ENCODE assay signal across 1 cellular context in the genomic region with DNA sequence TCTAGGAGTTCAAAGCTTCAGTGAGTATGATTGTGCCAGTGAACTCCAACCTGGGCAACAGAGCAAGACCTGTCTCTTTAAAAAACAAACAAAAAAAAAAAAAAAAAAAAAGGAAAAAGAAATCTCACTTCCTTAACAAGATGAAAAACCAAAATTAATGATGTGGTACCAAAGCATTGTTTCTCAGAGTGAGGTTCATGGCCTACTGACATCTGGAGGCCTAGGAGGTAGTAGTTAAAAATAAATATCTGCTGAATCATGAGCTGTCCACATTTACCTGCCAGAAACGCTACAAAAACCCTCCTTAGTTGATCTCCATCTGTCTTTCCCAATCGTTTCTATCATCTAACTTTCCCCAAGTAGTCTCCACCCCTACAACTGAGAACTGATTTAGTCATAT.
TF ChIP-seq lines count a peak whose summit lies in the region.

No MANE protein-coding gene starts in this region.

TF ChIP-seq in GM23338, 12 proteins besides CTCF, POLR2A, EP300 and RAD21 (continued from another document):
- TF ChIP-seq, protein P1, sequence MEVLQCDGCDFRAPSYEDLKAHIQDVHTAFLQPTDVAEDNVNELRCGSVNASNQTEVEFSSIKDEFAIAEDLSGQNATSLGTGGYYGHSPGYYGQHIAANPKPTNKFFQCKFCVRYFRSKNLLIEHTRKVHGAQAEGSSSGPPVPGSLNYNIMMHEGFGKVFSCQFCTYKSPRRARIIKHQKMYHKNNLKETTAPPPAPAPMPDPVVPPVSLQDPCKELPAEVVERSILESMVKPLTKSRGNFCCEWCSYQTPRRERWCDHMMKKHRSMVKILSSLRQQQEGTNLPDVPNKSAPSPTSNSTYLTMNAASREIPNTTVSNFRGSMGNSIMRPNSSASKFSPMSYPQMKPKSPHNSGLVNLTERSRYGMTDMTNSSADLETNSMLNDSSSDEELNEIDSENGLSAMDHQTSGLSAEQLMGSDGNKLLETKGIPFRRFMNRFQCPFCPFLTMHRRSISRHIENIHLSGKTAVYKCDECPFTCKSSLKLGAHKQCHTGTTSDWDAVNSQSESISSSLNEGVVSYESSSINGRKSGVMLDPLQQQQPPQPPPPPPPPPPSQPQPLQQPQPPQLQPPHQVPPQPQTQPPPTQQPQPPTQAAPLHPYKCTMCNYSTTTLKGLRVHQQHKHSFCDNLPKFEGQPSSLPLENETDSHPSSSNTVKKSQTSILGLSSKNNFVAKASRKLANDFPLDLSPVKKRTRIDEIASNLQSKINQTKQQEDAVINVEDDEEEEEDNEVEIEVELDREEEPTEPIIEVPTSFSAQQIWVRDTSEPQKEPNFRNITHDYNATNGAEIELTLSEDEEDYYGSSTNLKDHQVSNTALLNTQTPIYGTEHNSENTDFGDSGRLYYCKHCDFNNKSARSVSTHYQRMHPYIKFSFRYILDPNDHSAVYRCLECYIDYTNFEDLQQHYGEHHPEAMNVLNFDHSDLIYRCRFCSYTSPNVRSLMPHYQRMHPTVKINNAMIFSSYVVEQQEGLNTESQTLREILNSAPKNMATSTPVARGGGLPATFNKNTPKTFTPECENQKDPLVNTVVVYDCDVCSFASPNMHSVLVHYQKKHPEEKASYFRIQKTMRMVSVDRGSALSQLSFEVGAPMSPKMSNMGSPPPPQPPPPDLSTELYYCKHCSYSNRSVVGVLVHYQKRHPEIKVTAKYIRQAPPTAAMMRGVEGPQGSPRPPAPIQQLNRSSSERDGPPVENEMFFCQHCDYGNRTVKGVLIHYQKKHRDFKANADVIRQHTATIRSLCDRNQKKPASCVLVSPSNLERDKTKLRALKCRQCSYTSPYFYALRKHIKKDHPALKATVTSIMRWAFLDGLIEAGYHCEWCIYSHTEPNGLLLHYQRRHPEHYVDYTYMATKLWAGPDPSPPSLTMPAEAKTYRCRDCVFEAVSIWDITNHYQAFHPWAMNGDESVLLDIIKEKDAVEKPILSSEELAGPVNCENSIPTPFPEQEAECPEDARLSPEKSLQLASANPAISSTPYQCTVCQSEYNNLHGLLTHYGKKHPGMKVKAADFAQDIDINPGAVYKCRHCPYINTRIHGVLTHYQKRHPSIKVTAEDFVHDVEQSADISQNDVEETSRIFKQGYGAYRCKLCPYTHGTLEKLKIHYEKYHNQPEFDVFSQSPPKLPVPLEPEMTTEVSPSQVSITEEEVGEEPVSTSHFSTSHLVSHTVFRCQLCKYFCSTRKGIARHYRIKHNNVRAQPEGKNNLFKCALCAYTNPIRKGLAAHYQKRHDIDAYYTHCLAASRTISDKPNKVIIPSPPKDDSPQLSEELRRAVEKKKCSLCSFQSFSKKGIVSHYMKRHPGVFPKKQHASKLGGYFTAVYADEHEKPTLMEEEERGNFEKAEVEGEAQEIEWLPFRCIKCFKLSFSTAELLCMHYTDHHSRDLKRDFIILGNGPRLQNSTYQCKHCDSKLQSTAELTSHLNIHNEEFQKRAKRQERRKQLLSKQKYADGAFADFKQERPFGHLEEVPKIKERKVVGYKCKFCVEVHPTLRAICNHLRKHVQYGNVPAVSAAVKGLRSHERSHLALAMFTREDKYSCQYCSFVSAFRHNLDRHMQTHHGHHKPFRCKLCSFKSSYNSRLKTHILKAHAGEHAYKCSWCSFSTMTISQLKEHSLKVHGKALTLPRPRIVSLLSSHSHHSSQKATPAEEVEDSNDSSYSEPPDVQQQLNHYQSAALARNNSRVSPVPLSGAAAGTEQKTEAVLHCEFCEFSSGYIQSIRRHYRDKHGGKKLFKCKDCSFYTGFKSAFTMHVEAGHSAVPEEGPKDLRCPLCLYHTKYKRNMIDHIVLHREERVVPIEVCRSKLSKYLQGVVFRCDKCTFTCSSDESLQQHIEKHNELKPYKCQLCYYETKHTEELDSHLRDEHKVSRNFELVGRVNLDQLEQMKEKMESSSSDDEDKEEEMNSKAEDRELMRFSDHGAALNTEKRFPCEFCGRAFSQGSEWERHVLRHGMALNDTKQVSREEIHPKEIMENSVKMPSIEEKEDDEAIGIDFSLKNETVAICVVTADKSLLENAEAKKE (CRISPR knock-in tag; IDR thresholded peaks at IDR 0.05) = no peak
TF ChIP-seq in GM23338: peak in this region for 0.
